In the genomic region with DNA sequence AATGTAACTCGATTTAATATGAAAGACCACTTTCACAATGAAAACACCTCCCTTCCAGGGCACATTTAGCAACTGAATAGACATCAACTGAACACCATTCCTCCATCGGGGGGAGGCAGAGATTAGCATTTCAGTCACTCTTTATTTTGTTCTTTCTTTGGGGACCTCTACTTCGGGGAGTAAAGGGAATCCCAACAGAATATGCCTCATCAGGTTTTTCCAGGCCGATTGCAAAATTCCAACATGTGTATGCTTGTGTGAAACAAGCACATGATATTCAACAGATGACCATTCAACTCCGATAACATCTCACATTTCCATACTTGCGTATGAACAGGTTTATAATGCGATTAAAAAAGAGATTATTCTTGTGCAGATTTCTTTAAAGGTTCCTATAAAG, we compare ENCODE assay signal across 9 cellular contexts.
DNase-seq lines count a peak whose midpoint lies in the region; TF ChIP-seq lines count a peak whose summit lies in the region.
"Had no signal": no experiment of that assay in that cellular context is flagged by ENCODE, and none has a peak within 500 bp of the region (broad histone marks: within the 10 kb centered on the region; RNA-seq: fewer than 3 reads in every experiment).

No MANE protein-coding gene starts in this region.

- TF ChIP-seq EP300 in esophagus muscularis mucosa (IDR thresholded peaks at IDR 0.05) = no peak

- H3K9ac ChIP-seq in HUES48 (ENCODE audit: low read depth, low read length) = peak overlapping the region; percentile 69

- H3K27ac Mint-ChIP-seq in osteocyte (ENCODE audit: unreplicated experiment) = peak overlapping the region; percentile 10

- H3K27ac ChIP-seq in HUES48 (ENCODE audit: low read depth, low read length) (peak overlapping the region; percentile 98), esophagus muscularis mucosa (replicated peaks in 1 of 4) (no peak overlapping the region)

- no peak overlapping the region for H3K4me3 Mint-ChIP-seq in osteocyte (ENCODE audit: unreplicated experiment)

- H3K27me3 Mint-ChIP-seq in osteocyte (ENCODE audit: unreplicated experiment) = no peaks in the 10 kb centered on the region

- 46% methylated on average over 7 of the region's 7 CpGs for WGBS in esophagus muscularis mucosa

- H3K27me3 ChIP-seq in HUES48 (ENCODE audit: control insufficient read depth, insufficient read depth, low read length) (no peaks in the 10 kb centered on the region), esophagus muscularis mucosa (peaks cover 0 to 3% (median 0%) of the 10 kb centered on the region in 4 donors)

- intact Hi-C loops in esophagus muscularis mucosa (cut with DNase I) = no loop called here

- peaks cover 43% of the 10 kb centered on the region for H3K36me3 Mint-ChIP-seq in osteocyte (ENCODE audit: unreplicated experiment)

- TF ChIP-seq POLR2A in esophagus muscularis mucosa (IDR thresholded peaks at IDR 0.05; ENCODE audit: low read depth) = no peak

- H3K4me3 ChIP-seq in HUES48 (ENCODE audit: low read depth, low read length) (peak overlapping the region; percentile 62), fibroblast of villous mesenchyme (ENCODE audit: low read depth, low read length) (no peak overlapping the region), esophagus muscularis mucosa (peak overlapping the region in 2 of 4 donors; percentile 8 to 20)

- H3K9me3 Mint-ChIP-seq in osteocyte (ENCODE audit: unreplicated experiment) = no peaks in the 10 kb centered on the region

- DNase-seq in SK-N-DZ (ENCODE audit: low spot score) = peak; percentile 85
- DNase-seq in fibroblast of villous mesenchyme (ENCODE audit: low read depth) = peak; percentile 93
- no peak for DNase-seq in osteocyte (ENCODE audit: extremely low spot score, unreplicated experiment)
- no peak for DNase-seq in activated T-cell treated with anti-CD3 and anti-CD28 coated beads for 4 hours
- no peak for DNase-seq in H4 (ENCODE audit: low spot score)
- DNase-seq in NCI-H1105 treated with DMSO at 0.1 percent for 48 hours (lab: John Stamatoyannopoulos, UW) = no peak
- DNase-seq in esophagus muscularis mucosa (ENCODE audit: extremely low spot score) = no peak
- DNase-seq: small intestine had no signal

- peaks cover 43% of the 10 kb centered on the region for H3K4me1 Mint-ChIP-seq in osteocyte (ENCODE audit: unreplicated experiment)

- H3K36me3 ChIP-seq in HUES48 (ENCODE audit: control insufficient read depth, insufficient read depth, low read length) (no peaks in the 10 kb centered on the region), esophagus muscularis mucosa (no peaks in the 10 kb centered on the region)

- H3K4me1 ChIP-seq in HUES48 (ENCODE audit: control insufficient read depth, insufficient read depth, low read length) = peaks cover 35% of the 10 kb centered on the region
- H3K4me1 ChIP-seq in esophagus muscularis mucosa = peaks cover 0 to 8% (median under 1%) of the 10 kb centered on the region in 4 donors

- no peak for TF ChIP-seq CTCF in fibroblast of villous mesenchyme (IDR thresholded peaks at IDR 0.05; ENCODE audit: insufficient read depth, low read depth, low read length)
- no peak for TF ChIP-seq CTCF in osteocyte (IDR thresholded peaks at IDR 0.05)
- TF ChIP-seq CTCF in esophagus muscularis mucosa (IDR thresholded peaks at IDR 0.05) = no peak

- no peaks in the 10 kb centered on the region for H3K9me3 ChIP-seq in HUES48 (ENCODE audit: control insufficient read depth, insufficient read depth, low read length)
- no peaks in the 10 kb centered on the region for H3K9me3 ChIP-seq in esophagus muscularis mucosa

Comparison
In these comparisons a context has a peak if more than half of its experiments do, and no peak if none do; other contexts are left out.
1. DNase-seq: peak in SK-N-DZ (single experiment) and fibroblast of villous mesenchyme (single experiment); none in osteocyte (single experiment), activated T-cell treated with anti-CD3 and anti-CD28 coated beads for 4 hours (single experiment), H4 (single experiment), NCI-H1105 treated with DMSO at 0.1 percent for 48 hours (single experiment) and esophagus muscularis mucosa (single experiment).